In the genomic region with DNA sequence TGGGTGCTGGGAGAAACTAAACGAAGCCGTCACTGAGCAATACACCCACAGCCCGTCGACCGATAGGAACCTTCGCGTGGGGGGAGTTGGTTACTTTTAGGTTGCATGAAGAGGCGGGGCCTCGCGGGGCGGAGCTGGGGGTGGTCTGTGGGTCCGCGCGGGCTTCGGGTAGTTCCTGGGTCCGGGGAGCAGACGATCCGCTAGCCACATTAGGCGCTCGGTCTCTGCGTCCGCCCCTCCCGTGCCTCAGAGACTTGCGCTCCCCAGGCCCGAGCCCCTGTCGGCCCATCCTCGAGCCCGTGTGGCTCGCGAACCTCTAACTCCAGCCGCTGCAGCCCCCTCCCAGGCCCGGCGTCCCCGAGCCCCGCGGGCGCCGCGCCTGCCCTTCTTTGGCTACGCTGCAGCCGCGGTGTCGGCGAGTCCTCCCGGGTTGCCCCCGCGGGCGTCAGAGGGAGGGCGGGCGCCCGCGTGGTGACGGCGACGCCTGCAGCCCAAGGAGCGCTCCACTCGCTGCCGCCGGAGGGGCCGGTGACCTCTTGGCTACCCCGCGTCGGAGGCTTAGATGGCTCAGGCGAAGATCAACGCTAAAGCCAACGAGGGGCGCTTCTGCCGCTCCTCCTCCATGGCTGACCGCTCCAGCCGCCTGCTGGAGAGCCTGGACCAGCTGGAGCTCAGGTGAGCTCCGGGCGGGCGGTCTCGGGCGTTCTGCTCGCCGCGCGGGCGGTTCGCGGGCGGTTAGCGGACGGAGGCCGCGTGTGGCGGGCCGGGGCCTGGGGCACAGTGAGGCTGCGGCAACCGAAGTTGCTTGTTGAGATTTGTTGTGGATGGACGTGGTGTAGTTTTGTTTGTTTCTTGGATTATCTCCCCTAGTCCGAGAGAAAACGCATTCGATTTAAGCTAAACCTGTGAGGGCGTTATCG, we compare ENCODE assay signal across 1 cellular context.
A peak's percentile ranks its signal among the peaks of the same experiment; 100 is the strongest.
TF ChIP-seq lines count a peak whose summit lies in the region.

A gene (plus strand): TSS at position 191 of the 920 bp plus-strand sequence. CDS start 372 bp downstream, at position 563.

TF ChIP-seq in K562, 482 proteins besides CTCF, POLR2A, EP300 and RAD21 (continued from another document and continues in another):
- TF ChIP-seq, protein P1, sequence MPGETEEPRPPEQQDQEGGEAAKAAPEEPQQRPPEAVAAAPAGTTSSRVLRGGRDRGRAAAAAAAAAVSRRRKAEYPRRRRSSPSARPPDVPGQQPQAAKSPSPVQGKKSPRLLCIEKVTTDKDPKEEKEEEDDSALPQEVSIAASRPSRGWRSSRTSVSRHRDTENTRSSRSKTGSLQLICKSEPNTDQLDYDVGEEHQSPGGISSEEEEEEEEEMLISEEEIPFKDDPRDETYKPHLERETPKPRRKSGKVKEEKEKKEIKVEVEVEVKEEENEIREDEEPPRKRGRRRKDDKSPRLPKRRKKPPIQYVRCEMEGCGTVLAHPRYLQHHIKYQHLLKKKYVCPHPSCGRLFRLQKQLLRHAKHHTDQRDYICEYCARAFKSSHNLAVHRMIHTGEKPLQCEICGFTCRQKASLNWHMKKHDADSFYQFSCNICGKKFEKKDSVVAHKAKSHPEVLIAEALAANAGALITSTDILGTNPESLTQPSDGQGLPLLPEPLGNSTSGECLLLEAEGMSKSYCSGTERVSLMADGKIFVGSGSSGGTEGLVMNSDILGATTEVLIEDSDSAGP (CRISPR knock-in tag; IDR thresholded peaks at IDR 0.05): no peak
- no peak for TF ChIP-seq HMG20B (CRISPR knock-in tag; IDR thresholded peaks at IDR 0.05)
- peak; percentile 93 for TF ChIP-seq CCNT2 (IDR thresholded peaks at IDR 0.05; ENCODE audit: borderline replicate concordance, extremely low read depth, insufficient read length, low read depth, low read length)
- no peak for TF ChIP-seq SP2 (IDR thresholded peaks at IDR 0.05; ENCODE audit: extremely low read depth, low read depth, low read length, poor library complexity, severe bottlenecking)
- no peak for TF ChIP-seq ZNF766 (CRISPR knock-in tag; conservative IDR thresholded peaks at IDR 0.05)
- TF ChIP-seq GATA2 (CRISPR knock-in tag; IDR thresholded peaks at IDR 0.05): no peak
- TF ChIP-seq ESRRB (CRISPR knock-in tag; IDR thresholded peaks at IDR 0.05; ENCODE audit: borderline replicate concordance): no peak
- TF ChIP-seq ZNF408 (CRISPR knock-in tag; IDR thresholded peaks at IDR 0.05; ENCODE audit: low read depth): no peak
- TF ChIP-seq SP1 (CRISPR knock-in tag; IDR thresholded peaks at IDR 0.05): no peak; the same call in 1 of the 2 replicates
- TF ChIP-seq TEAD1 (CRISPR knock-in tag; IDR thresholded peaks at IDR 0.05): peak in 1 of 2 experiments; percentile 57; a peak in 1 of 4 replicates
- no peak for TF ChIP-seq NCOA6 (IDR thresholded peaks at IDR 0.05)
- TF ChIP-seq NFATC3 (IDR thresholded peaks at IDR 0.05): no peak
- TF ChIP-seq, protein P2, sequence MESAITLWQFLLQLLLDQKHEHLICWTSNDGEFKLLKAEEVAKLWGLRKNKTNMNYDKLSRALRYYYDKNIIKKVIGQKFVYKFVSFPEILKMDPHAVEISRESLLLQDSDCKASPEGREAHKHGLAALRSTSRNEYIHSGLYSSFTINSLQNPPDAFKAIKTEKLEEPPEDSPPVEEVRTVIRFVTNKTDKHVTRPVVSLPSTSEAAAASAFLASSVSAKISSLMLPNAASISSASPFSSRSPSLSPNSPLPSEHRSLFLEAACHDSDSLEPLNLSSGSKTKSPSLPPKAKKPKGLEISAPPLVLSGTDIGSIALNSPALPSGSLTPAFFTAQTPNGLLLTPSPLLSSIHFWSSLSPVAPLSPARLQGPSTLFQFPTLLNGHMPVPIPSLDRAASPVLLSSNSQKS (CRISPR knock-in tag; IDR thresholded peaks at IDR 0.05): no peak
- peak; percentile 94 for TF ChIP-seq PHB (CRISPR knock-in tag; IDR thresholded peaks at IDR 0.05)
- TF ChIP-seq SMC3 (conservative IDR thresholded peaks at IDR 0.05; ENCODE audit: insufficient read depth, low read depth, low read length): no peak
- TF ChIP-seq GTF2A2 (tag; IDR thresholded peaks at IDR 0.05): no peak
- TF ChIP-seq, protein P3, sequence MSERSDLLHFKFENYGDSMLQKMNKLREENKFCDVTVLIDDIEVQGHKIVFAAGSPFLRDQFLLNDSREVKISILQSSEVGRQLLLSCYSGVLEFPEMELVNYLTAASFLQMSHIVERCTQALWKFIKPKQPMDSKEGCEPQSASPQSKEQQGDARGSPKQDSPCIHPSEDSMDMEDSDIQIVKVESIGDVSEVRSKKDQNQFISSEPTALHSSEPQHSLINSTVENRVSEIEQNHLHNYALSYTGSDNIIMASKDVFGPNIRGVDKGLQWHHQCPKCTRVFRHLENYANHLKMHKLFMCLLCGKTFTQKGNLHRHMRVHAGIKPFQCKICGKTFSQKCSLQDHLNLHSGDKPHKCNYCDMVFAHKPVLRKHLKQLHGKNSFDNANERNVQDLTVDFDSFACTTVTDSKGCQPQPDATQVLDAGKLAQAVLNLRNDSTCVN (CRISPR knock-in tag; IDR thresholded peaks at IDR 0.05): no peak
- TF ChIP-seq SMAD4 (CRISPR knock-in tag; conservative IDR thresholded peaks at IDR 0.05): peak; percentile 70; the same call in 1 of the 2 replicates
- TF ChIP-seq, protein P4, sequence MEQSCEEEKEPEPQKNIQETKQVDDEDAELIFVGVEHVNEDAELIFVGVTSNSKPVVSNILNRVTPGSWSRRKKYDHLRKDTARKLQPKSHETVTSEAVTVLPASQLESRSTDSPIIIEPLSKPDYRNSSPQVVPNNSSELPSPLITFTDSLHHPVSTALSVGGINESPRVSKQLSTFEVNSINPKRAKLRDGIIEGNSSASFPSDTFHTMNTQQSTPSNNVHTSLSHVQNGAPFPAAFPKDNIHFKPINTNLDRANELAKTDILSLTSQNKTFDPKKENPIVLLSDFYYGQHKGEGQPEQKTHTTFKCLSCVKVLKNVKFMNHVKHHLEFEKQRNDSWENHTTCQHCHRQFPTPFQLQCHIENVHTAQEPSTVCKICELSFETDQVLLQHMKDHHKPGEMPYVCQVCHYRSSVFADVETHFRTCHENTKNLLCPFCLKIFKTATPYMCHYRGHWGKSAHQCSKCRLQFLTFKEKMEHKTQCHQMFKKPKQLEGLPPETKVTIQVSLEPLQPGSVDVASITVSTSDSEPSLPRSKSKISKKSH (CRISPR knock-in tag; IDR thresholded peaks at IDR 0.05): no peak
- no peak for TF ChIP-seq TBL1XR1 (IDR thresholded peaks at IDR 0.05; ENCODE audit: low read length in 2 of 2)
- TF ChIP-seq, protein P5, sequence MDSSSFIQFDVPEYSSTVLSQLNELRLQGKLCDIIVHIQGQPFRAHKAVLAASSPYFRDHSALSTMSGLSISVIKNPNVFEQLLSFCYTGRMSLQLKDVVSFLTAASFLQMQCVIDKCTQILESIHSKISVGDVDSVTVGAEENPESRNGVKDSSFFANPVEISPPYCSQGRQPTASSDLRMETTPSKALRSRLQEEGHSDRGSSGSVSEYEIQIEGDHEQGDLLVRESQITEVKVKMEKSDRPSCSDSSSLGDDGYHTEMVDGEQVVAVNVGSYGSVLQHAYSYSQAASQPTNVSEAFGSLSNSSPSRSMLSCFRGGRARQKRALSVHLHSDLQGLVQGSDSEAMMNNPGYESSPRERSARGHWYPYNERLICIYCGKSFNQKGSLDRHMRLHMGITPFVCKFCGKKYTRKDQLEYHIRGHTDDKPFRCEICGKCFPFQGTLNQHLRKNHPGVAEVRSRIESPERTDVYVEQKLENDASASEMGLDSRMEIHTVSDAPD (CRISPR knock-in tag; IDR thresholded peaks at IDR 0.05): no peak
- TF ChIP-seq OTX1 (CRISPR knock-in tag; IDR thresholded peaks at IDR 0.05): no peak
- no peak for TF ChIP-seq ZNF699 (CRISPR knock-in tag; IDR thresholded peaks at IDR 0.05; ENCODE audit: insufficient replicate concordance)
- TF ChIP-seq, protein P6, sequence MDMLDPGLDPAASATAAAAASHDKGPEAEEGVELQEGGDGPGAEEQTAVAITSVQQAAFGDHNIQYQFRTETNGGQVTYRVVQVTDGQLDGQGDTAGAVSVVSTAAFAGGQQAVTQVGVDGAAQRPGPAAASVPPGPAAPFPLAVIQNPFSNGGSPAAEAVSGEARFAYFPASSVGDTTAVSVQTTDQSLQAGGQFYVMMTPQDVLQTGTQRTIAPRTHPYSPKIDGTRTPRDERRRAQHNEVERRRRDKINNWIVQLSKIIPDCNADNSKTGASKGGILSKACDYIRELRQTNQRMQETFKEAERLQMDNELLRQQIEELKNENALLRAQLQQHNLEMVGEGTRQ (CRISPR knock-in tag; IDR thresholded peaks at IDR 0.05): peak; percentile 23; the same call in 1 of the 2 replicates
- TF ChIP-seq TCF3 (CRISPR knock-in tag; IDR thresholded peaks at IDR 0.05): no peak; the same call in 1 of the 2 replicates
- 0 out of 2 replicates have a peak, but pooled peaks have one; percentile 9 for TF ChIP-seq TCF7 (IDR thresholded peaks at IDR 0.05; ENCODE audit: borderline replicate concordance)
- no peak for TF ChIP-seq ZNF507 (tag; conservative IDR thresholded peaks at IDR 0.05)
- TF ChIP-seq ZFP1 (CRISPR knock-in tag; IDR thresholded peaks at IDR 0.05): no peak
- TF ChIP-seq RCOR1 (IDR thresholded peaks at IDR 0.05; ENCODE audit: borderline replicate concordance in 1 of 2, low read depth in 2 of 2, low read length in 2 of 2): peak in 1 of 2 experiments; percentile 59; a peak in 1 of 4 replicates
- TF ChIP-seq ZNF12 (CRISPR knock-in tag; IDR thresholded peaks at IDR 0.05): peak; percentile 57; the same call in 1 of the 2 replicates
- no peak for TF ChIP-seq NCOA1 (IDR thresholded peaks at IDR 0.05; ENCODE audit: low read depth)
- no peak for TF ChIP-seq ZKSCAN8 (CRISPR knock-in tag; IDR thresholded peaks at IDR 0.05)
- TF ChIP-seq BHLHE40 (IDR thresholded peaks at IDR 0.05; ENCODE audit: low read length): peak; percentile 88
- TF ChIP-seq ZNF75A (CRISPR knock-in tag; IDR thresholded peaks at IDR 0.05): no peak
- no peak for TF ChIP-seq COPS2 (conservative IDR thresholded peaks at IDR 0.05)
- no peak; a peak in 1 of 4 replicates for TF ChIP-seq HDAC1 (IDR thresholded peaks at IDR 0.05)
- no peak; the same call in 1 of the 2 replicates for TF ChIP-seq BACH1 (tag; IDR thresholded peaks at IDR 0.05)
- no peak for TF ChIP-seq KAT8 (IDR thresholded peaks at IDR 0.05; ENCODE audit: low read depth)
- 0 out of 2 replicates have a peak, but pooled peaks have one; percentile 17 for TF ChIP-seq ZNF584 (CRISPR knock-in tag; IDR thresholded peaks at IDR 0.05; ENCODE audit: low read depth)
- no peak for TF ChIP-seq CSDE1 (IDR thresholded peaks at IDR 0.05)
- no peak for TF ChIP-seq RBM34 (IDR thresholded peaks at IDR 0.05; ENCODE audit: borderline replicate concordance, insufficient read depth, low read length)
- TF ChIP-seq SMAD3 (CRISPR knock-in tag; conservative IDR thresholded peaks at IDR 0.05): no peak
- TF ChIP-seq, protein P7, sequence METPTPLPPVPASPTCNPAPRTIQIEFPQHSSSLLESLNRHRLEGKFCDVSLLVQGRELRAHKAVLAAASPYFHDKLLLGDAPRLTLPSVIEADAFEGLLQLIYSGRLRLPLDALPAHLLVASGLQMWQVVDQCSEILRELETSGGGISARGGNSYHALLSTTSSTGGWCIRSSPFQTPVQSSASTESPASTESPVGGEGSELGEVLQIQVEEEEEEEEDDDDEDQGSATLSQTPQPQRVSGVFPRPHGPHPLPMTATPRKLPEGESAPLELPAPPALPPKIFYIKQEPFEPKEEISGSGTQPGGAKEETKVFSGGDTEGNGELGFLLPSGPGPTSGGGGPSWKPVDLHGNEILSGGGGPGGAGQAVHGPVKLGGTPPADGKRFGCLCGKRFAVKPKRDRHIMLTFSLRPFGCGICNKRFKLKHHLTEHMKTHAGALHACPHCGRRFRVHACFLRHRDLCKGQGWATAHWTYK (CRISPR knock-in tag; IDR thresholded peaks at IDR 0.05): peak; percentile 33
- peak; percentile 64; the same call in 1 of the 2 replicates for TF ChIP-seq ELF2 (CRISPR knock-in tag; IDR thresholded peaks at IDR 0.05)
- no peak for TF ChIP-seq ZNF311 (CRISPR knock-in tag; IDR thresholded peaks at IDR 0.05)
- TF ChIP-seq JUNB (CRISPR knock-in tag; conservative IDR thresholded peaks at IDR 0.05): no peak
- TF ChIP-seq SOX6 (IDR thresholded peaks at IDR 0.05): peak; percentile 15; the same call in 1 of the 2 replicates
- no peak for TF ChIP-seq MCM5 (IDR thresholded peaks at IDR 0.05; ENCODE audit: low read depth)
- peak; percentile 62 for TF ChIP-seq KDM5B (IDR thresholded peaks at IDR 0.05; ENCODE audit: insufficient replicate concordance, low read depth, low read length)
- no peak for TF ChIP-seq RBM14 (IDR thresholded peaks at IDR 0.05; ENCODE audit: borderline replicate concordance, insufficient read depth, low read depth, low read length)
- TF ChIP-seq CAMTA2 (CRISPR knock-in tag; conservative IDR thresholded peaks at IDR 0.05): peak; percentile 76; the same call in 1 of the 2 replicates
- TF ChIP-seq ZBTB17 (CRISPR knock-in tag; IDR thresholded peaks at IDR 0.05): 0 out of 2 replicates have a peak, but pooled peaks have one; percentile 42
- TF ChIP-seq, protein P8, sequence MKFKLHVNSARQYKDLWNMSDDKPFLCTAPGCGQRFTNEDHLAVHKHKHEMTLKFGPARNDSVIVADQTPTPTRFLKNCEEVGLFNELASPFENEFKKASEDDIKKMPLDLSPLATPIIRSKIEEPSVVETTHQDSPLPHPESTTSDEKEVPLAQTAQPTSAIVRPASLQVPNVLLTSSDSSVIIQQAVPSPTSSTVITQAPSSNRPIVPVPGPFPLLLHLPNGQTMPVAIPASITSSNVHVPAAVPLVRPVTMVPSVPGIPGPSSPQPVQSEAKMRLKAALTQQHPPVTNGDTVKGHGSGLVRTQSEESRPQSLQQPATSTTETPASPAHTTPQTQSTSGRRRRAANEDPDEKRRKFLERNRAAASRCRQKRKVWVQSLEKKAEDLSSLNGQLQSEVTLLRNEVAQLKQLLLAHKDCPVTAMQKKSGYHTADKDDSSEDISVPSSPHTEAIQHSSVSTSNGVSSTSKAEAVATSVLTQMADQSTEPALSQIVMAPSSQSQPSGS (CRISPR knock-in tag; IDR thresholded peaks at IDR 0.05): no peak
- TF ChIP-seq MYC (IDR thresholded peaks at IDR 0.05; ENCODE audit: low read depth, low read length): peak; percentile 66
- peak; percentile 68; the same call in 1 of the 2 replicates for TF ChIP-seq MYC (CRISPR knock-in tag; IDR thresholded peaks at IDR 0.05; ENCODE audit: borderline replicate concordance, low read depth)
- TF ChIP-seq GABPA (tag; conservative IDR thresholded peaks at IDR 0.05; ENCODE audit: low read depth): peak; percentile 54
- no peak for TF ChIP-seq ZNF224 (CRISPR knock-in tag; IDR thresholded peaks at IDR 0.05)
- no peak for TF ChIP-seq ASH1L (IDR thresholded peaks at IDR 0.05; ENCODE audit: borderline replicate concordance, low read depth, partially characterized antibody)
- no peak for TF ChIP-seq KLF10 (CRISPR knock-in tag; IDR thresholded peaks at IDR 0.05)
